18 cellular contexts compared by ENCODE assay signal in genomic region chr3:35624698-35625097, GRCh38. TPM values are rescaled to one million over a fixed set of nuclear protein-coding genes. Genes with fewer than 3 reads are reported as not detected.
"Had no signal": no experiment of that assay in that cellular context is flagged by ENCODE, and none has a peak within 500 bp of the region (broad histone marks: within the 10 kb centered on the region; RNA-seq: fewer than 3 reads in every experiment).

No MANE protein-coding gene starts in this region.

- H3K27ac ChIP-seq: colonic mucosa, esophagus squamous epithelium, foreskin keratinocyte, parathyroid adenoma, prostate gland, skin epidermis had no signal

- H3K4me3 ChIP-seq: colonic mucosa, esophagus squamous epithelium, prostate gland, skin epidermis had no signal

- H3K4me1 ChIP-seq: colonic mucosa, esophagus squamous epithelium, foreskin keratinocyte, parathyroid adenoma, prostate gland had no signal

- H3K9ac ChIP-seq: parathyroid adenoma had no signal

- H3K79me2 ChIP-seq: parathyroid adenoma had no signal

- H2AFZ ChIP-seq: parathyroid adenoma had no signal

- DNase-seq: colonic mucosa; dermis blood vessel endothelial cell; esophagus squamous epithelium; foreskin keratinocyte; left colon; mesendoderm; naive B cell; nephron progenitor cell; retina; stimulated activated CD4-positive, alpha-beta T cell treated with anti-CD3 and anti-CD28 coated beads, Interleukin-12 subunit alpha, Interleukin-12 subunit beta, amount 100 ng/mL, for 4 hours; stimulated activated naive CD4-positive, alpha-beta T cell treated with Interleukin-2 at 50 U/mL for 16 hours had no signal

- H3K9me3 ChIP-seq: colonic mucosa, esophagus squamous epithelium, prostate gland had no signal

- H3K36me3 ChIP-seq: colonic mucosa, esophagus squamous epithelium, prostate gland had no signal

- H3K27me3 ChIP-seq: colonic mucosa, esophagus squamous epithelium, foreskin keratinocyte had no signal

- FAIRE-seq: urothelium cell line had no signal

- ATAC-seq: foreskin keratinocyte, left colon, sciatic nerve had no signal

RNA-seq across cellular contexts. Expression of gene ARPP21, which starts 14.6 kb away (rescaled TPM):
- total RNA-seq: dermis blood vessel endothelial cell, epithelial cell of proximal tubule, esophagus squamous epithelium, foreskin keratinocyte, lung microvascular endothelial cell had no signal
- polyA plus RNA-seq: foreskin keratinocyte had no signal
